Comparison of ENCODE assay signal across 8 cellular contexts in genomic region chr11:108654994-108655631, GRCh38. TPM values are rescaled to one million over a fixed set of nuclear protein-coding genes. Genes with fewer than 3 reads are reported as not detected.
DNase-seq lines count a peak whose midpoint lies in the region; ATAC-seq and TF ChIP-seq lines count a peak whose summit lies in the region.

No MANE protein-coding gene starts in this region.

- H3K4me1 ChIP-seq in HAP-1 (no peaks in the 10 kb centered on the region), body of pancreas (no peaks in the 10 kb centered on the region)

- intact Hi-C loops in body of pancreas (cut with DNase I) = no loop called here

- DNase-seq in DMS 273 (lab: John Stamatoyannopoulos, UW; ENCODE audit: unreplicated experiment) = peak; percentile 69
- peak; percentile 67 to 69 for DNase-seq in HAP-1 (ENCODE audit: low spot score in 2 of 2)
- DNase-seq in NCI-H82 treated with DMSO at 0.1 percent for 48 hours (lab: John Stamatoyannopoulos, UW; ENCODE audit: unreplicated experiment) = peak; percentile 52
- peak; percentile 53 to 69 (median 64) for DNase-seq in body of pancreas
- DNase-seq in kidney glomerular epithelial cell (lab: John Stamatoyannopoulos, UW) = peak; percentile 49

- H3K4me3 ChIP-seq in HAP-1 (no peak overlapping the region), body of pancreas (no peak overlapping the region)

- in situ Hi-C loops in HAP-1 (cut with MboI; ENCODE audit: low sequenced_read_pairs) = loop anchor here (10.0 to 25.0 kb wide), 4 partner anchors 318 to 643 kb away; partner anchors contain the start of genes ACAT1, ATM, CUL5 and NPAT

- no peak overlapping the region for H3K27ac ChIP-seq in body of pancreas

- 48% methylated on average over 5 of the region's 5 CpGs for WGBS in body of pancreas, 2 donors

- H3K36me3 ChIP-seq in HAP-1 (replicated peaks) = no peaks in the 10 kb centered on the region
- H3K36me3 ChIP-seq in body of pancreas (replicated peaks in 1 of 2; ENCODE audit: insufficient read depth in 1 of 2, low read depth in 2 of 2) = no peaks in the 10 kb centered on the region

- ATAC-seq in body of pancreas (peak; percentile 66), GM21526 (IDR thresholded peaks at IDR 0.05; ENCODE audit: low FRiP score, unreplicated experiment) (no peak), GM19452 (IDR thresholded peaks at IDR 0.05; ENCODE audit: unreplicated experiment) (no peak), GM18502 (IDR thresholded peaks at IDR 0.05; ENCODE audit: poor library complexity, unreplicated experiment) (no peak)

- TF ChIP-seq CTCF in body of pancreas (IDR thresholded peaks at IDR 0.05) = peak; percentile 48 to 76 (median 66)

- TF ChIP-seq POLR2A in body of pancreas (IDR thresholded peaks at IDR 0.05) = no peak

- H3K27me3 ChIP-seq in HAP-1 (ENCODE audit: low read depth) (peaks cover 6% of the 10 kb centered on the region; the same call in 1 of the 2 replicates), body of pancreas (no peaks in the 10 kb centered on the region)

- H3K9me3 ChIP-seq in HAP-1 = no peaks in the 10 kb centered on the region
- no peaks in the 10 kb centered on the region for H3K9me3 ChIP-seq in body of pancreas

RNA-seq across cellular contexts. Expression of gene DDX10, which starts 9.8 kb away (rescaled TPM):
- total RNA-seq in body of pancreas = 10 to 100 TPM; 11.7 to 18.5 TPM
